Comparison of ENCODE assay signal across 1 cellular context in genomic region chr19:595326-596262, GRCh38.
A peak's percentile ranks its signal among the peaks of the same experiment; 100 is the strongest.
TF ChIP-seq lines count a peak whose summit lies in the region.

No MANE protein-coding gene starts in this region.

TF ChIP-seq in K562, 482 proteins besides CTCF, POLR2A, EP300 and RAD21:
- TF ChIP-seq ZFP36 (IDR thresholded peaks at IDR 0.05; ENCODE audit: low read depth, low read length, partially characterized antibody) (peak; percentile 66), ZNF217 (CRISPR knock-in tag; IDR thresholded peaks at IDR 0.05) (no peak), ZBTB7A (IDR thresholded peaks at IDR 0.05; ENCODE audit: borderline replicate concordance, control insufficient read depth, low read depth, low read length) (0 out of 2 replicates have a peak, but pooled peaks have one; percentile 37), EGR1 (conservative IDR thresholded peaks at IDR 0.05) (peak; percentile 34; the same call in 1 of the 2 replicates), SOX6 (IDR thresholded peaks at IDR 0.05) (no peak)
